ENCODE assay signal across 17 cellular contexts in the genomic region with DNA sequence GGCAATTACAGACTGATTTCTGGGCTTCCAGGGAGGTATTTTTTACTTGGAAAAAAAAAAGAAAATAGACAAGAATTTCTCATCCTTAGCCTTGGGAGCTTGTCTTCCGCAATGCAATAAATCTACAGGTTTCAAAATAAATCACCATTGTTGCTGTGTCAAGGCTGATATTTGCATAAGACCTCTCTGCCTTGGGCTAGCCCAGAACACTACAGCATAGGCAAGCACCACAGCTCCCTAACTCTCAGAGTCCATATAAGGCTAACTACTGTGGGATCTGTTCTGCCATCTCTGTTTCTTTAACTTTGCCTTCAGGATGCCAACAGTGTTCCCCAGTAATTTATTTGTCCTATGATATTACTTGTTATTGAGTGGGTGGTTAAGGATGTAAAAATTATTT.
"Had no signal": no experiment of that assay in that cellular context is flagged by ENCODE, and none has a peak within 500 bp of the region (broad histone marks: within the 10 kb centered on the region; RNA-seq: fewer than 3 reads in every experiment).

No MANE protein-coding gene starts in this region.

- H3K4me3 ChIP-seq: heart left ventricle, left lung, lung, pancreas had no signal

- H3K27me3 Mint-ChIP-seq: naive B cell, progenitor cell of endocrine pancreas had no signal

- H3K4me1 Mint-ChIP-seq: naive B cell, nephron had no signal

- H3K27me3 ChIP-seq: heart left ventricle, left lung, pancreas had no signal

- H3K4me3 Mint-ChIP-seq: naive B cell, nephron had no signal

- H3K27ac Mint-ChIP-seq: naive B cell, nephron, progenitor cell of endocrine pancreas had no signal

- H3K9me3 ChIP-seq: pancreas had no signal

- H3K36me3 Mint-ChIP-seq: naive B cell had no signal

- H3K4me1 ChIP-seq: heart left ventricle, left lung, pancreas had no signal

- H3K36me3 ChIP-seq: heart left ventricle, left lung, pancreas had no signal

- H3K27ac ChIP-seq: heart left ventricle, left lung, pancreas had no signal

- ATAC-seq: esophagus mucosa, heart left ventricle, left lung, pancreas, right cardiac atrium had no signal

- DNase-seq: effector memory CD4-positive, alpha-beta T cell; heart left ventricle; hippocampal formation; left lung; mesenchymal stem cell; naive B cell; occipital lobe; pancreas; right cardiac atrium; small intestine; stimulated activated CD4-positive, alpha-beta T cell treated with anti-CD3 and anti-CD28 coated beads, Interleukin-12 subunit alpha, Interleukin-12 subunit beta, amount 100 ng/mL, for 4 hours; stimulated activated naive CD4-positive, alpha-beta T cell treated with Interleukin-2 at 50 U/mL for 16 hours; trophoblast cell had no signal
